14 cellular contexts compared by ENCODE assay signal in the genomic region with DNA sequence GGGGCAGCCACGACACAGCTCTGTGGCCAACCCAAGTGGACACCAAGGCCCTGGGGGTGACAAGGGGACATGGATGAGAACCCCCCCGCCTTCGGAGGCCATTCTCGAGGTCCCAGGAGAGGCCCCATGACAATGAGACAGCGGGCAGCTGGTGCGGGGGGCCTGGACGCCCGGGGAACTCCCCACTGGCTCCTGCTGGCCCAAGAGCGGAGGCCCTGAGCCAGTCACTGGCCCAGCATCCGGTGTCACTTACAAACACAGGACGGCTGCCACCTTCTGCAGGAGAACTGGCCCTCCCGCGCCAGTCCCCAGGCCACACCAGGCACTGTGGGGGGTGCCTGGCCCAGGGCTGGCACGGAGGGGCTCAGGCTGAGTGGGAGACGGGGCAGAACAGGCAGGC. TPM values are rescaled to one million over a fixed set of nuclear protein-coding genes. Genes with fewer than 3 reads are reported as not detected.
DNase-seq lines count a peak whose midpoint lies in the region; ATAC-seq and TF ChIP-seq lines count a peak whose summit lies in the region.
"Had no signal": no experiment of that assay in that cellular context is flagged by ENCODE, and none has a peak within 500 bp of the region (broad histone marks: within the 10 kb centered on the region; RNA-seq: fewer than 3 reads in every experiment).

No MANE protein-coding gene starts in this region.

- no peak overlapping the region for H3K4me3 ChIP-seq in HUES6 (ENCODE audit: low read depth, low read length)
- H3K4me3 ChIP-seq in mucosa of stomach (ENCODE audit: low read length), result no peak overlapping the region
- H3K4me3 ChIP-seq in stomach smooth muscle (ENCODE audit: low read length in 2 of 2), result peak overlapping the region in 1 of 2 donors; percentile 74

- H3K9me3 ChIP-seq in HUES6 (ENCODE audit: control insufficient read depth, insufficient read depth, low read depth, low read length) (no peaks in the 10 kb centered on the region), mucosa of stomach (ENCODE audit: control insufficient read depth, low read length) (no peaks in the 10 kb centered on the region), stomach smooth muscle (ENCODE audit: control insufficient read depth in 2 of 2, low read length in 2 of 2) (no peaks in the 10 kb centered on the region)

- H3K9me3 Mint-ChIP-seq in chondrocyte (ENCODE audit: low read depth), result no peaks in the 10 kb centered on the region
- H3K9me3 Mint-ChIP-seq: immature natural killer cell; naive thymus-derived CD8-positive, alpha-beta T cell had no signal

- H3K27ac ChIP-seq in HUES6 (ENCODE audit: low read depth, low read length) (peak overlapping the region; percentile 16; the same call in 1 of the 2 replicates), stomach smooth muscle (ENCODE audit: low read length) (peak overlapping the region; percentile 98)

- peaks cover 87% of the 10 kb centered on the region for H3K4me1 Mint-ChIP-seq in chondrocyte (ENCODE audit: low read depth)

- no peak for ATAC-seq in GM18858 (IDR thresholded peaks at IDR 0.05; ENCODE audit: unreplicated experiment)
- ATAC-seq: naive thymus-derived CD8-positive, alpha-beta T cell had no signal

- H3K4me3 Mint-ChIP-seq in chondrocyte (ENCODE audit: unreplicated experiment), result peak overlapping the region; percentile 93
- H3K4me3 Mint-ChIP-seq: immature natural killer cell; naive thymus-derived CD8-positive, alpha-beta T cell had no signal

- DNase-seq in chondrocyte (ENCODE audit: low spot score), result no peak
- DNase-seq in COLO668 (lab: John Stamatoyannopoulos, UW; ENCODE audit: unreplicated experiment), result no peak
- no peak for DNase-seq in ureter (ENCODE audit: low spot score)
- no peak for DNase-seq in NCI-H2107 (lab: John Stamatoyannopoulos, UW)
- DNase-seq: activated CD4-positive, alpha-beta T cell treated with anti-CD3 and anti-CD28 coated beads, Interleukin-2, amount 50 U/mL, for 48 hours; activated naive CD4-positive, alpha-beta T cell treated with anti-CD3 and anti-CD28 coated beads, Interleukin-2, amount 50 U/mL, for 16 hours; cortex of kidney; immature natural killer cell; naive thymus-derived CD8-positive, alpha-beta T cell; T-helper 1 cell had no signal

- H3K27me3 ChIP-seq in HUES6 (ENCODE audit: control insufficient read depth, insufficient read depth, low read length) (no peaks in the 10 kb centered on the region), mucosa of stomach (ENCODE audit: control insufficient read depth, insufficient read depth, low read length) (no peaks in the 10 kb centered on the region), stomach smooth muscle (ENCODE audit: control insufficient read depth in 1 of 2, insufficient read depth in 2 of 2, low read length in 2 of 2) (no peaks in the 10 kb centered on the region)

- H3K27me3 Mint-ChIP-seq in chondrocyte (ENCODE audit: low read depth), result no peaks in the 10 kb centered on the region
- H3K27me3 Mint-ChIP-seq: naive thymus-derived CD8-positive, alpha-beta T cell had no signal

- no peak overlapping the region for H3K9ac ChIP-seq in HUES6 (ENCODE audit: low read length)
- H3K9ac ChIP-seq in mucosa of stomach (ENCODE audit: low read length), result peak overlapping the region; percentile 7
- peak overlapping the region; percentile 29 to 39 for H3K9ac ChIP-seq in stomach smooth muscle (ENCODE audit: low read length in 2 of 2)

- H3K36me3 ChIP-seq in HUES6 (ENCODE audit: control insufficient read depth, insufficient read depth, low read length) (peaks cover 4% of the 10 kb centered on the region), mucosa of stomach (ENCODE audit: control insufficient read depth, insufficient read depth, low read length) (no peaks in the 10 kb centered on the region), stomach smooth muscle (ENCODE audit: control insufficient read depth in 2 of 2, insufficient read depth in 2 of 2, low read length in 2 of 2) (peaks cover 3 to 4% of the 10 kb centered on the region in 2 donors)

- TF ChIP-seq CTCF in chondrocyte (IDR thresholded peaks at IDR 0.05), result no peak

- H3K36me3 Mint-ChIP-seq in chondrocyte (ENCODE audit: low read depth), result no peaks in the 10 kb centered on the region

- H3K4me1 ChIP-seq in HUES6 (ENCODE audit: control insufficient read depth, insufficient read depth, low read length), result peaks cover 57% of the 10 kb centered on the region
- H3K4me1 ChIP-seq in mucosa of stomach (ENCODE audit: control insufficient read depth, insufficient read depth, low read length), result peaks cover 76% of the 10 kb centered on the region
- peaks cover 88% of the 10 kb centered on the region for H3K4me1 ChIP-seq in stomach smooth muscle (ENCODE audit: control insufficient read depth, insufficient read depth, low read length)

- H3K27ac Mint-ChIP-seq in chondrocyte (ENCODE audit: unreplicated experiment), result no peak overlapping the region
- H3K27ac Mint-ChIP-seq: immature natural killer cell; naive thymus-derived CD8-positive, alpha-beta T cell had no signal

RNA-seq across cellular contexts. Expression of a gene that starts 51.4 kb away (rescaled TPM):
- total RNA-seq in chondrocyte (327 to 390 TPM (median 348 TPM) in 3 replicates), ureter (200 TPM)
